ENCODE assay signal across 8 cellular contexts in genomic region chr10:80699602-80700039, GRCh38.
DNase-seq lines count a peak whose midpoint lies in the region; ATAC-seq and TF ChIP-seq lines count a peak whose summit lies in the region.

No MANE protein-coding gene starts in this region.

- DNase-seq in DMS153 treated with DMSO at 0.1 percent for 48 hours (lab: John Stamatoyannopoulos, UW; ENCODE audit: unreplicated experiment) (peak; percentile 65), HUDEP-2 (lab: John Stamatoyannopoulos, UW; ENCODE audit: unreplicated experiment in 76 of 76) (peak in 60 of 76 experiments; percentile 4 to 76 (median 48)), OCI-M1 (lab: John Stamatoyannopoulos, UW) (peak; percentile 98), fibroblast of the aortic adventitia (ENCODE audit: low read depth) (peak; percentile 56), superior temporal gyrus (ENCODE audit: extremely low spot score) (peak; percentile 88)
- peak; percentile 73 to 78 for DNase-seq in activated T-cell treated with anti-CD3 and anti-CD28 coated beads, Interleukin-2, amount 50 U/mL, for 72 hours

- H3K36me3 Mint-ChIP-seq in activated T-cell treated with anti-CD3 and anti-CD28 coated beads, Interleukin-2, amount 50 U/mL, for 72 hours (ENCODE audit: insufficient read depth in 2 of 2) = no peaks in the 10 kb centered on the region

- no peaks in the 10 kb centered on the region for H3K9me3 ChIP-seq in neutrophil

- peak; percentile 88 for ATAC-seq in GM21528 (IDR thresholded peaks at IDR 0.05; ENCODE audit: low FRiP score, unreplicated experiment)
- ATAC-seq in activated T-cell treated with anti-CD3 and anti-CD28 coated beads, Interleukin-2, amount 50 U/mL, for 72 hours (replicated peaks in 1 of 2) = peak; percentile 64 to 79

- H3K4me3 Mint-ChIP-seq in activated T-cell treated with anti-CD3 and anti-CD28 coated beads, Interleukin-2, amount 50 U/mL, for 72 hours = no peak overlapping the region

- TF ChIP-seq CTCF in fibroblast of the aortic adventitia (IDR thresholded peaks at IDR 0.05; ENCODE audit: insufficient read depth, low read length) (peak; percentile 86), neutrophil (IDR thresholded peaks at IDR 0.05) (peak; percentile 54)

- H3K27me3 ChIP-seq in neutrophil = peaks cover 6% of the 10 kb centered on the region

- no peaks in the 10 kb centered on the region for H3K4me1 Mint-ChIP-seq in activated T-cell treated with anti-CD3 and anti-CD28 coated beads, Interleukin-2, amount 50 U/mL, for 72 hours (ENCODE audit: low read depth)

- H3K27ac ChIP-seq in neutrophil = no peak overlapping the region

- H3K4me3 ChIP-seq in fibroblast of the aortic adventitia (ENCODE audit: low read depth, low read length) (no peak overlapping the region), neutrophil (ENCODE audit: low read depth in 1 of 2, low read length in 1 of 2) (no peak overlapping the region)

- no peaks in the 10 kb centered on the region for H3K4me1 ChIP-seq in neutrophil (ENCODE audit: control insufficient read depth in 1 of 2, insufficient read depth in 1 of 2, low read depth in 1 of 2, low read length in 1 of 2)

- H3K36me3 ChIP-seq in neutrophil = no peaks in the 10 kb centered on the region

- H3K9me3 Mint-ChIP-seq in activated T-cell treated with anti-CD3 and anti-CD28 coated beads, Interleukin-2, amount 50 U/mL, for 72 hours = no peaks in the 10 kb centered on the region

- H3K27ac Mint-ChIP-seq in activated T-cell treated with anti-CD3 and anti-CD28 coated beads, Interleukin-2, amount 50 U/mL, for 72 hours = no peak overlapping the region

- H3K27me3 Mint-ChIP-seq in activated T-cell treated with anti-CD3 and anti-CD28 coated beads, Interleukin-2, amount 50 U/mL, for 72 hours (ENCODE audit: low read depth) = no peaks in the 10 kb centered on the region
